8 cellular contexts compared by ENCODE assay signal in genomic region chr1:37807555-37808368, GRCh38. TPM values are rescaled to one million over a fixed set of nuclear protein-coding genes. Genes with fewer than 3 reads are reported as not detected.
DNase-seq lines count a peak whose midpoint lies in the region; ATAC-seq and TF ChIP-seq lines count a peak whose summit lies in the region.

Gene C1orf122 (plus strand): TSS chr1:37807790. CDS start chr1:37808405, 615 bp downstream.
Gene YRDC (minus strand): TSS chr1:37808208. CDS start chr1:37808180, 28 bp downstream.

- peaks cover 17% of the 10 kb centered on the region for H3K36me3 ChIP-seq in fibroblast of lung (ENCODE audit: control insufficient read depth, insufficient read depth, low read length)
- H3K36me3 ChIP-seq in naive thymus-derived CD4-positive, alpha-beta T cell (ENCODE audit: control insufficient read depth in 2 of 3, insufficient read depth in 3 of 3, low read length in 3 of 3), result peaks cover 14 to 43% (median 30%) of the 10 kb centered on the region in 3 experiments

- H4K20me1 ChIP-seq in fibroblast of lung (ENCODE audit: control insufficient read depth, extremely low read depth, insufficient read depth, low read length), result no peaks in the 10 kb centered on the region

- intact Hi-C loops in naive thymus-derived CD4-positive, alpha-beta T cell (cut with micrococcal nuclease), result loop anchor here (1.0 to 5.0 kb wide), 11 partner anchors 13 to 330 kb away; partner anchors contain the start of genes CDCA8 (in 2 of the 2), MTF1 (in 2 of the 2), GNL2 (in 1 of the 2) and INPP5B (in 1 of the 2)

- peaks cover 5% of the 10 kb centered on the region for H3K4me1 Mint-ChIP-seq in activated T-helper 17 cell treated with anti-CD3 and anti-CD28 coated beads, Interleukin-2, amount 50 U/mL, for 72 hours
- peaks cover 27 to 55% (median 34%) of the 10 kb centered on the region in 7 donors for H3K4me1 Mint-ChIP-seq in naive thymus-derived CD4-positive, alpha-beta T cell
- peaks cover 44% of the 10 kb centered on the region for H3K4me1 Mint-ChIP-seq in stimulated activated memory B cell treated with anti-CD40 and anti-IgM and Interleukin-4, amounts not matched to agents 10 μg/mL and 1 μg/mL and 100 μg/mL, for 72 hours

- peak within 1 kb of the TSS; percentile 88 for H3K4me3 Mint-ChIP-seq in activated T-helper 17 cell treated with anti-CD3 and anti-CD28 coated beads, Interleukin-2, amount 50 U/mL, for 72 hours
- peak within 1 kb of the TSS; percentile 85 to 99 (median 96) for H3K4me3 Mint-ChIP-seq in naive thymus-derived CD4-positive, alpha-beta T cell
- peak within 1 kb of the TSS; percentile 87 for H3K4me3 Mint-ChIP-seq in stimulated activated memory B cell treated with anti-CD40 and anti-IgM and Interleukin-4, amounts not matched to agents 10 μg/mL and 1 μg/mL and 100 μg/mL, for 72 hours

- POLR2A ChIA-PET in naive thymus-derived CD4-positive, alpha-beta T cell (lab: Charles Lee), result interaction anchor here (1.0 to 2.5 kb wide), 10 partner anchors 8 to 1647 kb away, joined by 3 to 21 read pairs (median 4); partner anchors contain the start of genes GNL2 and MTF1

- peaks cover 22% of the 10 kb centered on the region for H3K79me2 ChIP-seq in fibroblast of lung (ENCODE audit: control insufficient read depth, insufficient read depth, low read length)

- no peaks in the 10 kb centered on the region for H3K27me3 ChIP-seq in fibroblast of lung (ENCODE audit: control insufficient read depth, insufficient read depth, low read length)
- no peaks in the 10 kb centered on the region for H3K27me3 ChIP-seq in naive thymus-derived CD4-positive, alpha-beta T cell (ENCODE audit: control insufficient read depth in 2 of 2, insufficient read depth in 2 of 2, low read length in 2 of 2)

- peak within 1 kb of the TSS; percentile 76 for H3K9ac ChIP-seq in fibroblast of lung (ENCODE audit: insufficient read depth, low read length)

- peak within 1 kb of the TSS; percentile 81 for H3K27ac ChIP-seq in fibroblast of lung (ENCODE audit: insufficient read depth, low read length)
- peak within 1 kb of the TSS; percentile 96 for H3K27ac ChIP-seq in naive thymus-derived CD4-positive, alpha-beta T cell (ENCODE audit: low read depth, low read length)

- H3K9me3 ChIP-seq in fibroblast of lung (ENCODE audit: control insufficient read depth, insufficient read depth, low read depth, low read length), result no peaks in the 10 kb centered on the region
- no peaks in the 10 kb centered on the region for H3K9me3 ChIP-seq in naive thymus-derived CD4-positive, alpha-beta T cell (ENCODE audit: control insufficient read depth in 2 of 3, low read length in 3 of 3)

- CTCF ChIA-PET in naive thymus-derived CD4-positive, alpha-beta T cell (lab: Charles Lee), result interaction anchor here (1.6 kb wide), 1 partner anchor 47 kb away, joined by 3 read pairs; no protein-coding TSS in a partner anchor

- TF ChIP-seq CTCF in fibroblast of lung (conservative IDR thresholded peaks at IDR 0.05 in 1 of 2, IDR thresholded peaks at IDR 0.05 in 1 of 2; ENCODE audit: low read depth in 1 of 2, low read length in 2 of 2), result no peak

- H3K27ac Mint-ChIP-seq in activated T-helper 17 cell treated with anti-CD3 and anti-CD28 coated beads, Interleukin-2, amount 50 U/mL, for 72 hours, result peak within 1 kb of the TSS; percentile 94
- peak within 1 kb of the TSS; percentile 89 to 98 (median 96) for H3K27ac Mint-ChIP-seq in naive thymus-derived CD4-positive, alpha-beta T cell
- peak within 1 kb of the TSS; percentile 88 for H3K27ac Mint-ChIP-seq in stimulated activated memory B cell treated with anti-CD40 and anti-IgM and Interleukin-4, amounts not matched to agents 10 μg/mL and 1 μg/mL and 100 μg/mL, for 72 hours

- H3K9me3 Mint-ChIP-seq in activated T-helper 17 cell treated with anti-CD3 and anti-CD28 coated beads, Interleukin-2, amount 50 U/mL, for 72 hours, result no peaks in the 10 kb centered on the region
- H3K9me3 Mint-ChIP-seq in naive thymus-derived CD4-positive, alpha-beta T cell, result no peaks in the 10 kb centered on the region
- H3K9me3 Mint-ChIP-seq in stimulated activated memory B cell treated with anti-CD40 and anti-IgM and Interleukin-4, amounts not matched to agents 10 μg/mL and 1 μg/mL and 100 μg/mL, for 72 hours, result no peaks in the 10 kb centered on the region

- no peaks in the 10 kb centered on the region for H3K27me3 Mint-ChIP-seq in activated T-helper 17 cell treated with anti-CD3 and anti-CD28 coated beads, Interleukin-2, amount 50 U/mL, for 72 hours
- H3K27me3 Mint-ChIP-seq in naive thymus-derived CD4-positive, alpha-beta T cell, result no peaks in the 10 kb centered on the region
- H3K27me3 Mint-ChIP-seq in stimulated activated memory B cell treated with anti-CD40 and anti-IgM and Interleukin-4, amounts not matched to agents 10 μg/mL and 1 μg/mL and 100 μg/mL, for 72 hours, result no peaks in the 10 kb centered on the region

- H3K4me1 ChIP-seq in fibroblast of lung (ENCODE audit: control insufficient read depth, extremely low read depth, insufficient read depth, low read length), result peaks cover 14% of the 10 kb centered on the region
- H3K4me1 ChIP-seq in naive thymus-derived CD4-positive, alpha-beta T cell (ENCODE audit: control insufficient read depth in 2 of 2, insufficient read depth in 2 of 2, low read length in 2 of 2), result peaks cover 15 to 20% of the 10 kb centered on the region in 2 donors

- H2AFZ ChIP-seq in fibroblast of lung (ENCODE audit: low read length), result peak within 1 kb of the TSS; percentile 24

- peaks cover 64% of the 10 kb centered on the region for H3K36me3 Mint-ChIP-seq in activated T-helper 17 cell treated with anti-CD3 and anti-CD28 coated beads, Interleukin-2, amount 50 U/mL, for 72 hours (ENCODE audit: low read depth)
- H3K36me3 Mint-ChIP-seq in naive thymus-derived CD4-positive, alpha-beta T cell, result peaks cover under 1 to 26% (median 18%) of the 10 kb centered on the region in 5 donors
- peaks cover 28% of the 10 kb centered on the region for H3K36me3 Mint-ChIP-seq in stimulated activated memory B cell treated with anti-CD40 and anti-IgM and Interleukin-4, amounts not matched to agents 10 μg/mL and 1 μg/mL and 100 μg/mL, for 72 hours

- ATAC-seq in GM21825 (IDR thresholded peaks at IDR 0.05; ENCODE audit: unreplicated experiment), result peak; percentile 76
- ATAC-seq in activated T-helper 17 cell treated with anti-CD3 and anti-CD28 coated beads, Interleukin-2, amount 50 U/mL, for 72 hours (replicated peaks), result peak; percentile 95
- peak; percentile 94 for ATAC-seq in naive thymus-derived CD4-positive, alpha-beta T cell
- peak; percentile 96 for ATAC-seq in stimulated activated memory B cell treated with anti-CD40 and anti-IgM and Interleukin-4, amounts not matched to agents 10 μg/mL and 1 μg/mL and 100 μg/mL, for 72 hours

- H3K4me2 ChIP-seq in fibroblast of lung (ENCODE audit: extremely low read depth, insufficient read depth, low read length), result peak within 1 kb of the TSS; percentile 97

- peak within 1 kb of the TSS; percentile 81 to 95 (median 88) for H3K4me3 ChIP-seq in fibroblast of lung (replicated peaks in 1 of 4; ENCODE audit: control extremely low read depth in 1 of 4, insufficient read depth in 1 of 4, low read depth in 3 of 4, low read length in 4 of 4)
- peak within 1 kb of the TSS; percentile 89 for H3K4me3 ChIP-seq in naive thymus-derived CD4-positive, alpha-beta T cell (ENCODE audit: low read length)

- peak; percentile 72 for DNase-seq in DMS79 (lab: John Stamatoyannopoulos, UW)
- DNase-seq in LHCN-M2 (ENCODE audit: low read depth), result peak; percentile 91
- DNase-seq in RPMI7951 (ENCODE audit: low read depth), result peak; percentile 92
- DNase-seq in fibroblast of lung (ENCODE audit: low read depth in 2 of 2), result peak; percentile 92 to 94
- peak; percentile 82 to 94 (median 88) for DNase-seq in naive thymus-derived CD4-positive, alpha-beta T cell

RNA-seq across cellular contexts. Expression of gene C1orf122, which starts in this region (rescaled TPM):
- 81.4 and 86.5 TPM in 2 replicates for total RNA-seq in LHCN-M2 (2014; rRNA removed)
- 61.9 TPM for polyA plus RNA-seq in LHCN-M2 (2012)
- 52.4 and 68.3 TPM in 2 replicates for total RNA-seq in RPMI7951 (2014; rRNA removed; shearing (Covaris generic))
- 10 to 100 TPM; 17.7 to 29.4 TPM for total RNA-seq in activated T-helper 17 cell treated with anti-CD3 and anti-CD28 coated beads, Interleukin-2, amount 50 U/mL, for 72 hours
- total RNA-seq in fibroblast of lung, result 24.7 and 28.1 TPM in 2 replicates
- 14.3 and 14.8 TPM in 2 replicates for polyA plus RNA-seq in fibroblast of lung
- 30.0 and 35.5 TPM in 2 replicates for polyA plus RNA-seq in fibroblast of lung (2012)
- 12.1 and 26.1 TPM in 2 replicates for polyA minus RNA-seq in fibroblast of lung (ENCODE audit: low replicate concordance)
- total RNA-seq in naive thymus-derived CD4-positive, alpha-beta T cell, result 10 to 100 TPM; 11.4 to 20.6 (median 11.7) TPM
- 10 to 100 TPM; 24.8 to 26.4 TPM for polyA plus RNA-seq in naive thymus-derived CD4-positive, alpha-beta T cell

RNA-seq across cellular contexts. Expression of gene YRDC, which starts in this region (rescaled TPM):
- 24.1 and 29.0 TPM in 2 replicates for total RNA-seq in LHCN-M2 (2014; rRNA removed)
- polyA plus RNA-seq in LHCN-M2 (2012), result 12.3 TPM
- 23.7 and 25.7 TPM in 2 replicates for total RNA-seq in RPMI7951 (2014; rRNA removed; shearing (Covaris generic))
- total RNA-seq in activated T-helper 17 cell treated with anti-CD3 and anti-CD28 coated beads, Interleukin-2, amount 50 U/mL, for 72 hours, result 10 to 100 TPM; 20.1 to 48.3 TPM
- total RNA-seq in fibroblast of lung, result 12.6 and 14.0 TPM in 2 replicates
- polyA plus RNA-seq in fibroblast of lung, result 9.9 and 15.9 TPM in 2 replicates
- 8.5 and 14.5 TPM in 2 replicates for polyA plus RNA-seq in fibroblast of lung (2012)
- 10.3 and 17.0 TPM in 2 replicates for polyA minus RNA-seq in fibroblast of lung (ENCODE audit: low replicate concordance)
- total RNA-seq in naive thymus-derived CD4-positive, alpha-beta T cell, result 10 to 100 TPM; 13.1 to 30.6 (median 22.3) TPM
- 10 to 100 TPM; 13.4 to 17.0 TPM for polyA plus RNA-seq in naive thymus-derived CD4-positive, alpha-beta T cell

Comparison
In these comparisons a context has a peak if more than half of its experiments do, and no peak if none do; other contexts are left out.
1. Peak in every context shown above with its lines: DNase-seq, ATAC-seq, H3K4me3 ChIP-seq and H3K27ac ChIP-seq.